31 cellular contexts compared by ENCODE assay signal in the genomic region with DNA sequence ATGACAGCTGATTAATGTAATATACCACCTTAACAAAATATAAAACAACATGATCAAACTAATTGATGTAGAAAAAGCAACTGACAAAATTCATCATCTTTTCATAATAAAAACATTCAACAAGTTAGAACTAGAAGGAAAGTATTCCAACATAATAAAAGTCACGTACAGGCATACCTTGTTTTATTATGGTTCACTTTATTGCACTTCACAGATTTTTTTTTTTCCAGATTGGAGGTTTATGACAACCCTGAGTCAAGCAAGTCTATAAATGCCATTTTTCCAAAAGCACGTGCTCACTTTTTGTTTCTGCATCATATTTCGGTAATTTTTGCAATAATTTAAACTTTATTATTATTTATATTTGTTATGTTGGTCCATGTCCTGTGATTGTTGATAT.
"Had no signal": no experiment of that assay in that cellular context is flagged by ENCODE, and none has a peak within 500 bp of the region (broad histone marks: within the 10 kb centered on the region; RNA-seq: fewer than 3 reads in every experiment).

No MANE protein-coding gene starts in this region.

- H3K36me3 ChIP-seq: ascending aorta, brain microvascular endothelial cell, breast epithelium had no signal

- H3K27me3 ChIP-seq: ascending aorta, body of pancreas, brain microvascular endothelial cell, breast epithelium had no signal

- DNase-seq: activated B cell treated with CpG ODN at 0.5 μM for 24 hours; activated CD4-positive, alpha-beta memory T cell treated with anti-CD3 and anti-CD28 coated beads, Interleukin-2, amount 10 ng/mL, durations not matched to agents 7 days and 5 days; activated CD4-positive, alpha-beta T cell treated with anti-CD3 and anti-CD28 coated beads for 48 hours; activated CD4-positive, alpha-beta T cell treated with anti-CD3 and anti-CD28 coated beads, Interleukin-2, amount 10 ng/mL, durations not matched to agents 7 days and 5 days; activated CD4-positive, alpha-beta T cell treated with anti-CD3 and anti-CD28 coated beads, Interleukin-2, amount 50 U/mL, for 48 hours; activated CD4-positive, CD25-positive, alpha-beta regulatory T cell treated with anti-CD3 and anti-CD28 coated beads, Interleukin-2, amount 50 U/mL, for 72 hours; activated CD8-positive, alpha-beta memory T cell treated with anti-CD3 and anti-CD28 coated beads for 24 hours; activated CD8-positive, alpha-beta memory T cell treated with anti-CD3 and anti-CD28 coated beads, Interleukin-2, amount 10 ng/mL, durations not matched to agents 7 days and 5 days; activated CD8-positive, alpha-beta memory T cell treated with anti-CD3 and anti-CD28 coated beads, Interleukin-2, amount 50 U/mL, for 48 hours; activated CD8-positive, alpha-beta T cell treated with anti-CD3 and anti-CD28 coated beads, Interleukin-2, amount 10 ng/mL, durations not matched to agents 7 days and 5 days; activated effector memory CD4-positive, alpha-beta T cell treated with Interleukin-2 at 50 U/mL for 16 hours; activated gamma-delta T cell; activated naive CD4-positive, alpha-beta T cell treated with anti-CD3 and anti-CD28 coated beads, Interleukin-2, amount 10 ng/mL, durations not matched to agents 7 days and 5 days; activated naive CD4-positive, alpha-beta T cell treated with Interleukin-2 at 50 U/mL for 16 hours; activated naive CD8-positive, alpha-beta T cell treated with anti-CD3 and anti-CD28 coated beads, Interleukin-2, amount 10 ng/mL, durations not matched to agents 7 days and 5 days; activated naive CD8-positive, alpha-beta T cell treated with anti-CD3 and anti-CD28 coated beads, Interleukin-2, amount 50 U/mL, for 24 hours; activated T-cell treated with anti-CD3 and anti-CD28 coated beads, Interleukin-2, amount 50 U/mL, for 24 hours; activated T-cell treated with anti-CD3 and anti-CD28 coated beads, Interleukin-2, amount 50 U/mL, for 48 hours; amygdala; anterior cingulate cortex; body of pancreas; brain microvascular endothelial cell; central memory CD4-positive, alpha-beta T cell; SW 1271; T-helper 1 cell; T-helper 2 cell; T-helper 9 cell had no signal

- H3K4me3 ChIP-seq: ascending aorta, body of pancreas, breast epithelium had no signal

- FAIRE-seq: TTC549 had no signal

- H3K4me1 ChIP-seq: ascending aorta, body of pancreas, breast epithelium had no signal

- H3K9me3 ChIP-seq: body of pancreas had no signal

- H3K27ac ChIP-seq: ascending aorta, body of pancreas, brain microvascular endothelial cell, breast epithelium, VCaP had no signal

- ATAC-seq: activated CD8-positive, alpha-beta memory T cell treated with anti-CD3 and anti-CD28 coated beads, Interleukin-2, amount 10 ng/mL, durations not matched to agents 7 days and 5 days; activated CD8-positive, alpha-beta T cell treated with anti-CD3 and anti-CD28 coated beads, Interleukin-2, amount 10 ng/mL, durations not matched to agents 7 days and 5 days; activated naive CD8-positive, alpha-beta T cell treated with anti-CD3 and anti-CD28 coated beads, Interleukin-2, amount 50 U/mL, for 24 hours; body of pancreas had no signal
